ENCODE assay signal across 17 cellular contexts in genomic region chr7:27248911-27249723, GRCh38. TPM values are rescaled to one million over a fixed set of nuclear protein-coding genes. Genes with fewer than 3 reads are reported as not detected.
A peak's percentile ranks its signal among the peaks of the same experiment; 100 is the strongest.
DNase-seq lines count a peak whose midpoint lies in the region; ATAC-seq and TF ChIP-seq lines count a peak whose summit lies in the region.
"Had no signal": no experiment of that assay in that cellular context is flagged by ENCODE, and none has a peak within 500 bp of the region (broad histone marks: within the 10 kb centered on the region; RNA-seq: fewer than 3 reads in every experiment).

No MANE protein-coding gene starts in this region.

- no peak overlapping the region for H2AFZ ChIP-seq in ACC112 (ENCODE audit: low read length, unreplicated experiment)
- H2AFZ ChIP-seq in GM23338 = no peak overlapping the region

- TF ChIP-seq CTCF in GM23338 (conservative IDR thresholded peaks at IDR 0.05; ENCODE audit: low read depth in 2 of 2) (no peak), glutamatergic neuron (IDR thresholded peaks at IDR 0.05; ENCODE audit: partially characterized antibody, unreplicated experiment) (no peak), GM13976 (IDR thresholded peaks at IDR 0.05; ENCODE audit: borderline replicate concordance, control extremely low read depth, extremely low read depth, insufficient read depth, missing control alignments) (no peak)

- DNase-seq in GM23338 (ENCODE audit: low spot score) (peak; percentile 37), OCI-M1 (lab: John Stamatoyannopoulos, UW) (peak; percentile 5), glutamatergic neuron (no peak), GM13976 (ENCODE audit: low spot score) (no peak), left cardiac atrium (no peak)
- no peak for DNase-seq in T-helper 2 cell treated with Interferon-gamma antibody and Interleukin-4, amounts not matched to agents 5 μg/mL and 100 μg/mL, for 36 hours (ENCODE audit: low spot score)
- DNase-seq: activated CD4-positive, alpha-beta T cell treated with anti-CD3 and anti-CD28 coated beads for 4 hours; anterior cingulate cortex; stimulated activated CD4-positive, alpha-beta T cell treated with anti-CD3 and anti-CD28 coated beads, Interleukin-1b, Interleukin-23, amount 100 ng/mL, for 48 hours; stimulated activated CD8-positive, alpha-beta memory T cell treated with anti-CD3 and anti-CD28 coated beads, Interleukin-4, amount 100 ng/mL, for 48 hours; trophoblast cell had no signal

- in situ Hi-C loops in GM13976 (cut with MboI; ENCODE audit: low sequenced_read_pairs, unreplicated experiment) = loop anchor here (10.0 kb wide), 1 partner anchor 54 kb away; no protein-coding TSS in a partner anchor

- H3K4me1 Mint-ChIP-seq in GM23338 (peaks cover 34% of the 10 kb centered on the region), glutamatergic neuron (ENCODE audit: low read depth, unreplicated experiment) (peaks cover 23% of the 10 kb centered on the region)
- H3K4me1 Mint-ChIP-seq in T-helper 2 cell treated with Interferon-gamma antibody and Interleukin-4, amounts not matched to agents 5 μg/mL and 100 μg/mL, for 36 hours (ENCODE audit: low read depth) = no peaks in the 10 kb centered on the region

- H3K36me3 Mint-ChIP-seq in GM23338 (ENCODE audit: low read depth) = no peaks in the 10 kb centered on the region; the same call in 2 of the 3 replicates
- H3K36me3 Mint-ChIP-seq in glutamatergic neuron (ENCODE audit: unreplicated experiment) = no peaks in the 10 kb centered on the region
- H3K36me3 Mint-ChIP-seq in T-helper 2 cell treated with Interferon-gamma antibody and Interleukin-4, amounts not matched to agents 5 μg/mL and 100 μg/mL, for 36 hours (ENCODE audit: low read depth) = no peaks in the 10 kb centered on the region

- H3K4me3 ChIP-seq in ACC112 (ENCODE audit: low read depth, low read length) (peak overlapping the region; percentile 32; the same call in 1 of the 2 replicates), GM23338 (no peak overlapping the region; the same call in 1 of the 2 replicates)

- H3K4me1 ChIP-seq in ACC112 (ENCODE audit: control insufficient read depth, insufficient read depth, low read length, unreplicated experiment) (no peaks in the 10 kb centered on the region), GM23338 (ENCODE audit: insufficient read depth) (peaks cover 42% of the 10 kb centered on the region)

- H3K79me2 ChIP-seq in ACC112 (ENCODE audit: control insufficient read depth, insufficient read depth, low read length, unreplicated experiment) (no peaks in the 10 kb centered on the region), GM23338 (replicated peaks; ENCODE audit: insufficient read depth) (no peaks in the 10 kb centered on the region)

- H3K27me3 ChIP-seq in ACC112 (ENCODE audit: insufficient read depth, low read length) (peaks cover 99% of the 10 kb centered on the region), GM23338 (ENCODE audit: insufficient read depth) (peaks cover 100% of the 10 kb centered on the region)

- H3K27ac ChIP-seq in ACC112 (ENCODE audit: low read depth, low read length) = no peak overlapping the region
- H3K27ac ChIP-seq in GM23338 (ENCODE audit: low read depth) = no peak overlapping the region

- no peak overlapping the region for H3K4me2 ChIP-seq in GM23338

- intact Hi-C loops in left cardiac atrium (cut with DNase I) = no loop called here

- no peaks in the 10 kb centered on the region; the same call in 2 of the 3 replicates for H3K9me3 Mint-ChIP-seq in GM23338
- peaks cover 15% of the 10 kb centered on the region for H3K9me3 Mint-ChIP-seq in glutamatergic neuron (ENCODE audit: unreplicated experiment)
- no peaks in the 10 kb centered on the region for H3K9me3 Mint-ChIP-seq in T-helper 2 cell treated with Interferon-gamma antibody and Interleukin-4, amounts not matched to agents 5 μg/mL and 100 μg/mL, for 36 hours

- no peak overlapping the region for H3K4me3 Mint-ChIP-seq in GM23338
- H3K4me3 Mint-ChIP-seq in glutamatergic neuron (ENCODE audit: unreplicated experiment) = peak overlapping the region; percentile 44
- H3K4me3 Mint-ChIP-seq in T-helper 2 cell treated with Interferon-gamma antibody and Interleukin-4, amounts not matched to agents 5 μg/mL and 100 μg/mL, for 36 hours = no peak overlapping the region

- no peaks in the 10 kb centered on the region for H3K36me3 ChIP-seq in ACC112 (ENCODE audit: insufficient read depth, low read length)
- H3K36me3 ChIP-seq in GM23338 (ENCODE audit: insufficient read depth) = no peaks in the 10 kb centered on the region

- H3K9me2 ChIP-seq in GM23338 (ENCODE audit: insufficient read depth) = no peaks in the 10 kb centered on the region

- H4K20me1 ChIP-seq in GM23338 (replicated peaks; ENCODE audit: insufficient read depth) = peaks cover 40% of the 10 kb centered on the region

- H3F3A ChIP-seq in GM23338 (replicated peaks; ENCODE audit: low read depth) = peaks cover 27% of the 10 kb centered on the region

- ATAC-seq in GM23338 = no peak
- no peak for ATAC-seq in HG03196 (IDR thresholded peaks at IDR 0.05; ENCODE audit: unreplicated experiment)
- no peak for ATAC-seq in left cardiac atrium

- H3K27me3 Mint-ChIP-seq in GM23338 (ENCODE audit: insufficient read depth, low read depth, poor library complexity) (peaks cover 100% of the 10 kb centered on the region), glutamatergic neuron (ENCODE audit: unreplicated experiment) (peaks cover 50% of the 10 kb centered on the region)
- peaks cover 91% of the 10 kb centered on the region for H3K27me3 Mint-ChIP-seq in T-helper 2 cell treated with Interferon-gamma antibody and Interleukin-4, amounts not matched to agents 5 μg/mL and 100 μg/mL, for 36 hours (ENCODE audit: low read depth)

- H3K27ac Mint-ChIP-seq in GM23338 (no peak overlapping the region), glutamatergic neuron (ENCODE audit: unreplicated experiment) (no peak overlapping the region)
- no peak overlapping the region for H3K27ac Mint-ChIP-seq in T-helper 2 cell treated with Interferon-gamma antibody and Interleukin-4, amounts not matched to agents 5 μg/mL and 100 μg/mL, for 36 hours
- H3K27ac Mint-ChIP-seq: progenitor cell of endocrine pancreas had no signal

TF ChIP-seq in GM23338, 12 proteins besides CTCF, POLR2A, EP300 and RAD21 (continues in another document):
- TF ChIP-seq STAT1 (IDR thresholded peaks at IDR 0.05; ENCODE audit: unreplicated experiment) (no peak), CREB1 (CRISPR knock-in tag; IDR thresholded peaks at IDR 0.05; ENCODE audit: low read depth) (no peak), REST (IDR thresholded peaks at IDR 0.05; ENCODE audit: unreplicated experiment) (no peak), ZNF331 (CRISPR knock-in tag; IDR thresholded peaks at IDR 0.05; ENCODE audit: low read depth) (no peak), JUNB (IDR thresholded peaks at IDR 0.05; ENCODE audit: unreplicated experiment) (no peak), POLR2AphosphoS5 (IDR thresholded peaks at IDR 0.05; ENCODE audit: low read depth) (no peak), EZH2phosphoT487 (IDR thresholded peaks at IDR 0.05; ENCODE audit: unreplicated experiment) (peak; percentile 58), NANOG (IDR thresholded peaks at IDR 0.05; ENCODE audit: borderline replicate concordance) (no peak)
- TF ChIP-seq, protein P1, sequence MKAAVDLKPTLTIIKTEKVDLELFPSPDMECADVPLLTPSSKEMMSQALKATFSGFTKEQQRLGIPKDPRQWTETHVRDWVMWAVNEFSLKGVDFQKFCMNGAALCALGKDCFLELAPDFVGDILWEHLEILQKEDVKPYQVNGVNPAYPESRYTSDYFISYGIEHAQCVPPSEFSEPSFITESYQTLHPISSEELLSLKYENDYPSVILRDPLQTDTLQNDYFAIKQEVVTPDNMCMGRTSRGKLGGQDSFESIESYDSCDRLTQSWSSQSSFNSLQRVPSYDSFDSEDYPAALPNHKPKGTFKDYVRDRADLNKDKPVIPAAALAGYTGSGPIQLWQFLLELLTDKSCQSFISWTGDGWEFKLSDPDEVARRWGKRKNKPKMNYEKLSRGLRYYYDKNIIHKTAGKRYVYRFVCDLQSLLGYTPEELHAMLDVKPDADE (IDR thresholded peaks at IDR 0.05) = no peak

RNA-seq across cellular contexts. Expression of gene EVX1, which starts 6.5 kb away (rescaled TPM):
- total RNA-seq in GM23338 (2014; rRNA removed; shearing (Covaris generic)) = not detected in 2 replicates
- polyA plus RNA-seq in GM23338 (2016; fragmentation: Nextera tagmentation; extraction: Ambion mirVana) = not detected in 2 replicates
- total RNA-seq in glutamatergic neuron (ENCODE audit: unreplicated experiment) = 7.1 TPM
- not detected for total RNA-seq in left cardiac atrium
- total RNA-seq: fibroblast of villous mesenchyme; progenitor cell of endocrine pancreas; T-helper 1 cell treated with Interleukin-12 subunit alpha and Interleukin-12 subunit beta and Interleukin-4 antibody, amounts not matched to agents 30 ng/mL and 1 ng/mL, for 36 hours had no signal
- polyA plus RNA-seq: AG04450 had no signal

RNA-seq across cellular contexts. Expression of gene HOXA13, which starts 49.2 kb away (rescaled TPM):
- total RNA-seq in GM23338 (2014; rRNA removed; shearing (Covaris generic)) = not detected in 2 replicates
- polyA plus RNA-seq in GM23338 (2016; fragmentation: Nextera tagmentation; extraction: Ambion mirVana) = not detected in 2 replicates
- not detected for total RNA-seq in glutamatergic neuron (ENCODE audit: unreplicated experiment)
- not detected for total RNA-seq in left cardiac atrium
- total RNA-seq: progenitor cell of endocrine pancreas; T-helper 1 cell treated with Interleukin-12 subunit alpha and Interleukin-12 subunit beta and Interleukin-4 antibody, amounts not matched to agents 30 ng/mL and 1 ng/mL, for 36 hours had no signal
- polyA plus RNA-seq: AG04450 had no signal

Comparison
In these comparisons a context has a peak if more than half of its experiments do, and no peak if none do; other contexts are left out.
1. DNase-seq: peak in GM23338 (single experiment) and OCI-M1 (single experiment); none in glutamatergic neuron (single experiment), T-helper 2 cell treated with Interferon-gamma antibody and Interleukin-4, amounts not matched to agents 5 μg/mL and 100 μg/mL, for 36 hours (single experiment), GM13976 (single experiment) and left cardiac atrium (single experiment).